ENCODE assay signal across 15 cellular contexts in genomic region chr4:95362066-95362465, GRCh38.
"Had no signal": no experiment of that assay in that cellular context is flagged by ENCODE, and none has a peak within 500 bp of the region (broad histone marks: within the 10 kb centered on the region; RNA-seq: fewer than 3 reads in every experiment).

No MANE protein-coding gene starts in this region.

- DNase-seq: activated CD4-positive, alpha-beta memory T cell treated with anti-CD3 and anti-CD28 coated beads for 36 hours; activated CD4-positive, alpha-beta T cell treated with anti-CD3 and anti-CD28 coated beads, Interleukin-2, amount 10 ng/mL, durations not matched to agents 7 days and 5 days; activated CD4-positive, CD25-positive, alpha-beta regulatory T cell; activated CD8-positive, alpha-beta memory T cell treated with anti-CD3 and anti-CD28 coated beads for 24 hours; activated effector memory CD4-positive, alpha-beta T cell treated with anti-CD3 and anti-CD28 coated beads, Interleukin-2, amount 50 U/mL, for 16 hours; activated naive CD4-positive, alpha-beta T cell treated with Interleukin-2 at 50 U/mL for 16 hours; activated naive CD8-positive, alpha-beta T cell treated with anti-CD3 and anti-CD28 coated beads, Interleukin-2, amount 50 U/mL, for 24 hours; activated T-cell treated with anti-CD3 and anti-CD28 coated beads, Interleukin-2, amount 50 U/mL, for 4 hours; NCI-H1436 treated with DMSO at 0.1 percent for 48 hours; Peyer's patch; SHP77 treated with DMSO at 0.1 percent for 48 hours; T-helper 9 cell had no signal

- H3K27me3 ChIP-seq: Peyer's patch had no signal

- H3K4me3 ChIP-seq: Peyer's patch had no signal

- H3K27ac Mint-ChIP-seq: activated CD4-positive, alpha-beta memory T cell treated with anti-CD3 and anti-CD28 coated beads for 36 hours; activated CD4-positive, alpha-beta T cell treated with anti-CD3 and anti-CD28 coated beads, Interleukin-2, amount 10 ng/mL, durations not matched to agents 7 days and 5 days; activated naive CD4-positive, alpha-beta T cell treated with anti-CD3 and anti-CD28 coated beads, Interleukin-2, amount 50 U/mL, for 72 hours; activated naive CD8-positive, alpha-beta T cell treated with anti-CD3 and anti-CD28 coated beads, Interleukin-2, amount 50 U/mL, for 24 hours; T-helper 1 cell treated with Interleukin-12 subunit alpha and Interleukin-12 subunit beta and Interleukin-4 antibody, amounts not matched to agents 30 μg/mL and 1 μg/mL, for 36 hours had no signal

- H3K27ac ChIP-seq: Peyer's patch, VCaP had no signal

- H3K9me3 Mint-ChIP-seq: activated CD4-positive, alpha-beta memory T cell treated with anti-CD3 and anti-CD28 coated beads for 36 hours; activated CD4-positive, alpha-beta T cell treated with anti-CD3 and anti-CD28 coated beads, Interleukin-2, amount 10 ng/mL, durations not matched to agents 7 days and 5 days; activated naive CD4-positive, alpha-beta T cell treated with anti-CD3 and anti-CD28 coated beads, Interleukin-2, amount 50 U/mL, for 72 hours; activated naive CD8-positive, alpha-beta T cell treated with anti-CD3 and anti-CD28 coated beads, Interleukin-2, amount 50 U/mL, for 24 hours; activated T-cell treated with anti-CD3 and anti-CD28 coated beads, Interleukin-2, amount 50 U/mL, for 4 hours; T-helper 1 cell treated with Interleukin-12 subunit alpha and Interleukin-12 subunit beta and Interleukin-4 antibody, amounts not matched to agents 30 μg/mL and 1 μg/mL, for 36 hours had no signal

- H3K36me3 ChIP-seq: Peyer's patch had no signal

- H3K4me3 Mint-ChIP-seq: activated CD4-positive, alpha-beta memory T cell treated with anti-CD3 and anti-CD28 coated beads for 36 hours; activated CD4-positive, alpha-beta T cell treated with anti-CD3 and anti-CD28 coated beads, Interleukin-2, amount 10 ng/mL, durations not matched to agents 7 days and 5 days; activated naive CD8-positive, alpha-beta T cell treated with anti-CD3 and anti-CD28 coated beads, Interleukin-2, amount 50 U/mL, for 24 hours; activated T-cell treated with anti-CD3 and anti-CD28 coated beads, Interleukin-2, amount 50 U/mL, for 4 hours; T-helper 1 cell treated with Interleukin-12 subunit alpha and Interleukin-12 subunit beta and Interleukin-4 antibody, amounts not matched to agents 30 μg/mL and 1 μg/mL, for 36 hours had no signal

- H3K4me1 Mint-ChIP-seq: activated naive CD8-positive, alpha-beta T cell treated with anti-CD3 and anti-CD28 coated beads, Interleukin-2, amount 50 U/mL, for 24 hours had no signal

- H3K9me3 ChIP-seq: Peyer's patch had no signal

- H3K27me3 Mint-ChIP-seq: activated CD4-positive, alpha-beta memory T cell treated with anti-CD3 and anti-CD28 coated beads for 36 hours; activated CD4-positive, alpha-beta T cell treated with anti-CD3 and anti-CD28 coated beads, Interleukin-2, amount 10 ng/mL, durations not matched to agents 7 days and 5 days had no signal

- H3K4me1 ChIP-seq: Peyer's patch had no signal

- H3K36me3 Mint-ChIP-seq: activated CD4-positive, alpha-beta memory T cell treated with anti-CD3 and anti-CD28 coated beads for 36 hours; activated naive CD4-positive, alpha-beta T cell treated with anti-CD3 and anti-CD28 coated beads, Interleukin-2, amount 50 U/mL, for 72 hours had no signal
